In genomic region chrX:72306085-72306801, GRCh38 we compare ENCODE assay signal across 8 cellular contexts. TPM values are rescaled to one million over a fixed set of nuclear protein-coding genes. Genes with fewer than 3 reads are reported as not detected.
DNase-seq lines count a peak whose midpoint lies in the region; ATAC-seq, FAIRE-seq and TF ChIP-seq lines count a peak whose summit lies in the region.

No MANE protein-coding gene starts in this region.

- H3K27ac Mint-ChIP-seq in activated T-cell treated with anti-CD3 and anti-CD28 coated beads, Interleukin-2, amount 50 U/mL, for 24 hours = no peak overlapping the region

- ATAC-seq in GM18502 (IDR thresholded peaks at IDR 0.05; ENCODE audit: poor library complexity, unreplicated experiment) (peak; percentile 13), HG02852 (IDR thresholded peaks at IDR 0.05; ENCODE audit: unreplicated experiment) (peak; percentile 9), thoracic aorta (ENCODE audit: insufficient number of reproducible peaks, low FRiP score, low read depth) (no peak)

- no peak for FAIRE-seq in GM12892 (lab: Jason Lieb, UNC)

- peak overlapping the region; percentile 61; the same call in 1 of the 2 replicates for H3K4me3 ChIP-seq in iPS-20b (ENCODE audit: low read length)
- H3K4me3 ChIP-seq in thoracic aorta = peak overlapping the region; percentile 74

- TF ChIP-seq CTCF in thoracic aorta (IDR thresholded peaks at IDR 0.05) = no peak

- H3K27me3 Mint-ChIP-seq in activated T-cell treated with anti-CD3 and anti-CD28 coated beads, Interleukin-2, amount 50 U/mL, for 24 hours = peaks cover 87% of the 10 kb centered on the region

- no peaks in the 10 kb centered on the region for H3K36me3 ChIP-seq in iPS-20b (ENCODE audit: insufficient read depth, low read depth, low read length)
- H3K36me3 ChIP-seq in thoracic aorta = no peaks in the 10 kb centered on the region

- no peaks in the 10 kb centered on the region for H3K36me3 Mint-ChIP-seq in activated T-cell treated with anti-CD3 and anti-CD28 coated beads, Interleukin-2, amount 50 U/mL, for 24 hours (ENCODE audit: low read depth)

- H3K4me3 Mint-ChIP-seq in activated T-cell treated with anti-CD3 and anti-CD28 coated beads, Interleukin-2, amount 50 U/mL, for 24 hours = peak overlapping the region; percentile 68

- H3K4me1 ChIP-seq in iPS-20b (ENCODE audit: insufficient read depth, low read length) (no peaks in the 10 kb centered on the region), thoracic aorta (ENCODE audit: control insufficient read depth in 1 of 2, low read depth in 2 of 2) (peaks cover 5 to 35% of the 10 kb centered on the region in 2 donors)

- no peak overlapping the region for H3K9ac ChIP-seq in iPS-20b (ENCODE audit: low read depth, low read length)

- H3K9me3 ChIP-seq in iPS-20b (ENCODE audit: insufficient read depth, low read depth, low read length) (no peaks in the 10 kb centered on the region), thoracic aorta (no peaks in the 10 kb centered on the region)

- no peak for TF ChIP-seq POLR2A in GM12892 (IDR thresholded peaks at IDR 0.05; ENCODE audit: low read depth, low read length)

- peak; percentile 36 for DNase-seq in activated T-cell treated with anti-CD3 and anti-CD28 coated beads, Interleukin-2, amount 50 U/mL, for 24 hours
- DNase-seq in thoracic aorta (ENCODE audit: low spot score) (no peak), GM12892 (ENCODE audit: insufficient read length) (no peak), NCI-H2029 treated with DMSO at 0.1 percent for 48 hours (lab: John Stamatoyannopoulos, UW) (no peak)
- no peak for DNase-seq in activated effector memory CD4-positive, alpha-beta T cell treated with anti-CD3 and anti-CD28 coated beads, Interleukin-2, amount 50 U/mL, for 16 hours

- H3K27me3 ChIP-seq in iPS-20b (ENCODE audit: insufficient read depth, low read length) (peaks cover 86% of the 10 kb centered on the region), thoracic aorta (replicated peaks; ENCODE audit: insufficient read depth) (no peaks in the 10 kb centered on the region)

- H3K27ac ChIP-seq in iPS-20b (ENCODE audit: low read length) (no peak overlapping the region), thoracic aorta (no peak overlapping the region)

- H3K4me1 Mint-ChIP-seq in activated T-cell treated with anti-CD3 and anti-CD28 coated beads, Interleukin-2, amount 50 U/mL, for 24 hours (ENCODE audit: low read depth) = peaks cover 38% of the 10 kb centered on the region

- H3K9me3 Mint-ChIP-seq in activated T-cell treated with anti-CD3 and anti-CD28 coated beads, Interleukin-2, amount 50 U/mL, for 24 hours = no peaks in the 10 kb centered on the region

RNA-seq across cellular contexts. Expression of gene CITED1, which starts 0.5 kb away (rescaled TPM):
- 1 to 10 TPM in 1 of 2 donors, not detected in 1; 3.7 TPM for total RNA-seq in thoracic aorta
- not detected for polyA plus RNA-seq in GM12892 (2012; ENCODE audit: missing spikeins)

RNA-seq across cellular contexts. Expression of gene RPS4X, which starts 29.2 kb away (rescaled TPM):
- total RNA-seq in thoracic aorta = 100 to 1,000 TPM; 384 to 397 TPM
- 3,097 TPM for polyA plus RNA-seq in GM12892 (2012; ENCODE audit: missing spikeins)
